Comparison of ENCODE assay signal across 10 cellular contexts in genomic region chr17:77143306-77143705, GRCh38. TPM values are rescaled to one million over a fixed set of nuclear protein-coding genes. Genes with fewer than 3 reads are reported as not detected.
DNase-seq lines count a peak whose midpoint lies in the region; ATAC-seq, FAIRE-seq and TF ChIP-seq lines count a peak whose summit lies in the region.
"Had no signal": no experiment of that assay in that cellular context is flagged by ENCODE, and none has a peak within 500 bp of the region (broad histone marks: within the 10 kb centered on the region; RNA-seq: fewer than 3 reads in every experiment).

No MANE protein-coding gene starts in this region.

- H3K27ac Mint-ChIP-seq in astrocyte (ENCODE audit: unreplicated experiment), result peak overlapping the region; percentile 1
- H3K27ac Mint-ChIP-seq in activated CD4-positive, alpha-beta T cell treated with anti-CD3 and anti-CD28 coated beads, Interleukin-2, amount 10 ng/mL, durations not matched to agents 7 days and 5 days, result no peak overlapping the region

- H3K36me3 ChIP-seq in heart right ventricle, result peaks cover 0 to 62% (median 10%) of the 10 kb centered on the region in 9 donors
- H3K36me3 ChIP-seq in astrocyte (ENCODE audit: insufficient read depth, low read length), result peaks cover 23% of the 10 kb centered on the region
- peaks cover 10 to 22% of the 10 kb centered on the region in 2 donors for H3K36me3 ChIP-seq in muscle layer of duodenum (ENCODE audit: control insufficient read depth in 1 of 2, insufficient read depth in 2 of 2, low read length in 2 of 2)
- H3K36me3 ChIP-seq in vagina, result peaks cover 0 to 28% of the 10 kb centered on the region in 2 donors

- no peaks in the 10 kb centered on the region for H3K27me3 Mint-ChIP-seq in astrocyte (ENCODE audit: low read depth, unreplicated experiment)
- H3K27me3 Mint-ChIP-seq in activated CD4-positive, alpha-beta T cell treated with anti-CD3 and anti-CD28 coated beads, Interleukin-2, amount 10 ng/mL, durations not matched to agents 7 days and 5 days, result no peaks in the 10 kb centered on the region

- peak overlapping the region; percentile 47 for H3K4me3 Mint-ChIP-seq in astrocyte (ENCODE audit: unreplicated experiment)
- no peak overlapping the region for H3K4me3 Mint-ChIP-seq in activated CD4-positive, alpha-beta T cell treated with anti-CD3 and anti-CD28 coated beads, Interleukin-2, amount 10 ng/mL, durations not matched to agents 7 days and 5 days

- no peak for TF ChIP-seq CTCF in heart right ventricle (IDR thresholded peaks at IDR 0.05)
- TF ChIP-seq CTCF in astrocyte (IDR thresholded peaks at IDR 0.05; ENCODE audit: insufficient read depth, low read depth, low read length), result no peak
- no peak for TF ChIP-seq CTCF in vagina (IDR thresholded peaks at IDR 0.05)

- H3K79me2 ChIP-seq in astrocyte (ENCODE audit: insufficient read depth, low read length), result peaks cover 67% of the 10 kb centered on the region

- DNase-seq in heart right ventricle, result no peak
- no peak for DNase-seq in left ventricle myocardium superior
- no peak for DNase-seq in astrocyte (ENCODE audit: low read depth)
- DNase-seq in vagina (ENCODE audit: extremely low spot score in 2 of 2), result no peak
- DNase-seq in H4 (ENCODE audit: low spot score), result no peak
- DNase-seq in activated CD4-positive, alpha-beta T cell treated with anti-CD3 and anti-CD28 coated beads, Interleukin-2, amount 10 ng/mL, durations not matched to agents 7 days and 5 days, result no peak
- DNase-seq: AML-193, NCI-H446 treated with DMSO at 0.1 percent for 48 hours had no signal

- H3K4me1 ChIP-seq in heart right ventricle, result peaks cover 11 to 88% (median 36%) of the 10 kb centered on the region in 9 donors
- H3K4me1 ChIP-seq in astrocyte (ENCODE audit: insufficient read depth, low read length), result peaks cover 28% of the 10 kb centered on the region
- H3K4me1 ChIP-seq in muscle layer of duodenum (ENCODE audit: control insufficient read depth in 1 of 2, insufficient read depth in 2 of 2, low read length in 2 of 2), result peaks cover 11 to 23% of the 10 kb centered on the region in 2 donors
- H3K4me1 ChIP-seq in vagina, result peaks cover 42% of the 10 kb centered on the region

- POLR2A ChIA-PET in activated CD4-positive, alpha-beta T cell treated with anti-CD3 and anti-CD28 coated beads, Interleukin-2, amount 10 ng/mL, durations not matched to agents 7 days and 5 days (lab: Charles Lee), result no interaction called here

- ATAC-seq in heart right ventricle, result no peak
- no peak for ATAC-seq in left ventricle myocardium superior
- ATAC-seq in GM18502 (IDR thresholded peaks at IDR 0.05; ENCODE audit: poor library complexity, unreplicated experiment), result no peak

- H3K27ac ChIP-seq in heart right ventricle (peak overlapping the region; percentile 72 to 96 (median 94)), astrocyte (ENCODE audit: low read depth, low read length) (no peak overlapping the region), muscle layer of duodenum (ENCODE audit: low read length) (peak overlapping the region; percentile 18), vagina (peak overlapping the region; percentile 30)

- H3K9ac ChIP-seq in astrocyte (ENCODE audit: low read length), result no peak overlapping the region

- peaks cover 35% of the 10 kb centered on the region for H3K4me1 Mint-ChIP-seq in astrocyte (ENCODE audit: low read depth, unreplicated experiment)
- H3K4me1 Mint-ChIP-seq in activated CD4-positive, alpha-beta T cell treated with anti-CD3 and anti-CD28 coated beads, Interleukin-2, amount 10 ng/mL, durations not matched to agents 7 days and 5 days, result peaks cover 73% of the 10 kb centered on the region

- H3K4me3 ChIP-seq in heart right ventricle (peak overlapping the region in 9 of 10 donors; percentile 73 to 91 (median 84)), astrocyte (ENCODE audit: insufficient read depth, low read depth, low read length) (no peak overlapping the region), muscle layer of duodenum (ENCODE audit: low read depth in 1 of 2, low read length in 2 of 2) (peak overlapping the region; percentile 3 to 78), vagina (peak overlapping the region in 1 of 2 donors; percentile 96)

- intact Hi-C loops in heart right ventricle (cut with DNase I) (loop anchor here in 6 of 10 donors (5.0 to 10.0 kb wide), 5 partner anchors 46 to 64 kb away; no protein-coding TSS in a partner anchor), left ventricle myocardium superior (cut with micrococcal nuclease) (loop anchor here (10.0 kb wide), 1 partner anchor 49 kb away; no protein-coding TSS in a partner anchor), vagina (cut with DNase I) (loop anchor here (5.0 kb wide), 1 partner anchor 46 kb away; no protein-coding TSS in a partner anchor)

- 41 to 64% methylated on average over 1 of the region's 1 CpG for WGBS in heart right ventricle, 2 donors

- CTCF ChIA-PET in activated CD4-positive, alpha-beta T cell treated with anti-CD3 and anti-CD28 coated beads, Interleukin-2, amount 10 ng/mL, durations not matched to agents 7 days and 5 days (lab: Charles Lee), result no interaction called here

- peaks cover 13% of the 10 kb centered on the region for H3K36me3 Mint-ChIP-seq in astrocyte (ENCODE audit: low read depth, unreplicated experiment)
- H3K36me3 Mint-ChIP-seq in activated CD4-positive, alpha-beta T cell treated with anti-CD3 and anti-CD28 coated beads, Interleukin-2, amount 10 ng/mL, durations not matched to agents 7 days and 5 days (ENCODE audit: low read depth), result peaks cover 64% of the 10 kb centered on the region

- H3K9me3 ChIP-seq in heart right ventricle (peaks cover 0 to 10% (median 0%) of the 10 kb centered on the region in 11 donors), astrocyte (ENCODE audit: insufficient read depth, low read depth, low read length) (no peaks in the 10 kb centered on the region), muscle layer of duodenum (ENCODE audit: control insufficient read depth in 1 of 2, low read length in 2 of 2) (no peaks in the 10 kb centered on the region), vagina (no peaks in the 10 kb centered on the region)

- TF ChIP-seq POLR2A in vagina (IDR thresholded peaks at IDR 0.05), result no peak

- peaks cover 2% of the 10 kb centered on the region for H3K9me3 Mint-ChIP-seq in astrocyte (ENCODE audit: unreplicated experiment)
- H3K9me3 Mint-ChIP-seq in activated CD4-positive, alpha-beta T cell treated with anti-CD3 and anti-CD28 coated beads, Interleukin-2, amount 10 ng/mL, durations not matched to agents 7 days and 5 days, result peaks cover 2% of the 10 kb centered on the region

- H2AFZ ChIP-seq in astrocyte (ENCODE audit: low read depth, low read length), result no peak overlapping the region

- no peak overlapping the region for H3K4me2 ChIP-seq in astrocyte (ENCODE audit: low read length)

- H4K20me1 ChIP-seq in astrocyte (ENCODE audit: insufficient read depth, low read length), result peaks cover 41% of the 10 kb centered on the region

- H3K27me3 ChIP-seq in heart right ventricle, result no peaks in the 10 kb centered on the region
- H3K27me3 ChIP-seq in astrocyte (ENCODE audit: insufficient read depth, low read length), result no peaks in the 10 kb centered on the region
- no peaks in the 10 kb centered on the region for H3K27me3 ChIP-seq in muscle layer of duodenum (ENCODE audit: low read depth, low read length)
- H3K27me3 ChIP-seq in vagina, result no peaks in the 10 kb centered on the region

- no peak for FAIRE-seq in astrocyte (lab: Jason Lieb, UNC)

RNA-seq across cellular contexts. Expression of gene SEC14L1, which starts 2.5 kb away (rescaled TPM):
- total RNA-seq in heart right ventricle (10 to 100 TPM; 38.7 to 88.8 (median 55.3) TPM), left ventricle myocardium superior (71.4 TPM), astrocyte (86.7 and 93.2 TPM in 2 replicates), vagina (40.5 TPM)
- 10 to 100 TPM; 36.1 to 42.3 TPM for polyA plus RNA-seq in heart right ventricle
- 33.7 and 41.8 TPM in 2 replicates for total RNA-seq in H4 (2014; rRNA removed; shearing (Covaris generic))
- 10 to 100 TPM; 56.6 to 57.4 TPM for total RNA-seq in activated CD4-positive, alpha-beta T cell treated with anti-CD3 and anti-CD28 coated beads, Interleukin-2, amount 10 ng/mL, durations not matched to agents 7 days and 5 days
